22 cellular contexts compared by ENCODE assay signal in the genomic region with DNA sequence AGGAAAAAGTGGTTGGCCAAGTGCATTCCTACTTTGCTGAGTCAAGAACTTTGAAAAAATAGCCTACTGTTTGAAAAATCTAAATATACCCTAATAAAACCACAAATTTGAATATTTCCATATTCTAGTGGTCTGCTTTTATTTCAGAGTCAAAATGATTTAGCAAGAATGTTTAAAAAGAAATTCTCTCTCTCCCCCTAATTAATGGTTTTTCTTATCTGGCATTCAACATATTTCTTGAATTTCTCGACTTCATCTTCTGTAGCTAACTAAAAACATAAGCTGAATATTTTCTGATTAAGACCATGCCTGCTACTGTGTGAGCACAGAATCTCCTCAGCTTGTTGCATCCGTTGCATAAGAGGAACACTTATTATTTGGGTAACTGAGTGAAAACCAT.
"Had no signal": no experiment of that assay in that cellular context is flagged by ENCODE, and none has a peak within 500 bp of the region (broad histone marks: within the 10 kb centered on the region; RNA-seq: fewer than 3 reads in every experiment).

No MANE protein-coding gene starts in this region.

- DNase-seq: activated B cell treated with CpG ODN at 0.5 μM for 24 hours; activated CD4-positive, alpha-beta memory T cell treated with anti-CD3 and anti-CD28 coated beads for 36 hours; activated CD4-positive, alpha-beta T cell treated with anti-CD3 and anti-CD28 coated beads for 4 hours; activated CD8-positive, alpha-beta memory T cell treated with anti-CD3 and anti-CD28 coated beads, Interleukin-2, amount 10 ng/mL, durations not matched to agents 7 days and 5 days; activated naive CD4-positive, alpha-beta T cell treated with Interleukin-2 at 50 U/mL for 16 hours; activated naive CD8-positive, alpha-beta T cell treated with anti-CD3 and anti-CD28 coated beads, Interleukin-2, amount 10 ng/mL, durations not matched to agents 7 days and 5 days; aorta; effector memory CD8-positive, alpha-beta T cell; heart right ventricle; left ventricle myocardium superior; occipital lobe; stimulated activated CD4-positive, alpha-beta T cell treated with anti-CD3 and anti-CD28 coated beads, Interleukin-12 subunit alpha, Interleukin-12 subunit beta, amount 100 ng/mL, for 4 hours; stimulated activated CD4-positive, alpha-beta T cell treated with anti-CD3 and anti-CD28 coated beads, Interleukin-1b, Interleukin-23, amount 100 ng/mL, for 48 hours; stimulated activated CD8-positive, alpha-beta memory T cell treated with anti-CD3 and anti-CD28 coated beads, Interleukin-4, amount 100 ng/mL, for 48 hours; stimulated activated naive CD4-positive, alpha-beta T cell treated with Interleukin-2 at 50 U/mL for 16 hours; T-helper 1 cell; T-helper 9 cell; tibial artery had no signal

- H3K4me1 ChIP-seq: prostate gland had no signal

- H3K27ac ChIP-seq: gastroesophageal sphincter, heart right ventricle, prostate gland, tibial artery had no signal

- H3K4me3 ChIP-seq: gastroesophageal sphincter, heart right ventricle, prostate gland, right atrium auricular region, tibial artery had no signal

- H3K9me3 ChIP-seq: gastroesophageal sphincter, prostate gland, right atrium auricular region, tibial artery had no signal

- H3K27me3 ChIP-seq: gastroesophageal sphincter, heart right ventricle, right atrium auricular region, tibial artery had no signal

- H3K27me3 Mint-ChIP-seq: activated B cell treated with CpG ODN at 0.5 μM for 24 hours; activated CD4-positive, alpha-beta memory T cell treated with anti-CD3 and anti-CD28 coated beads for 36 hours; activated CD8-positive, alpha-beta memory T cell treated with anti-CD3 and anti-CD28 coated beads, Interleukin-2, amount 10 ng/mL, durations not matched to agents 7 days and 5 days; activated naive CD8-positive, alpha-beta T cell treated with anti-CD3 and anti-CD28 coated beads, Interleukin-2, amount 10 ng/mL, durations not matched to agents 7 days and 5 days; activated T-helper 17 cell treated with anti-CD3 and anti-CD28 coated beads, Interleukin-2, amount 50 U/mL, for 72 hours; effector memory CD8-positive, alpha-beta T cell had no signal

- H3K4me1 Mint-ChIP-seq: activated B cell treated with CpG ODN at 0.5 μM for 24 hours; activated CD8-positive, alpha-beta memory T cell treated with anti-CD3 and anti-CD28 coated beads, Interleukin-2, amount 10 ng/mL, durations not matched to agents 7 days and 5 days; activated naive CD8-positive, alpha-beta T cell treated with anti-CD3 and anti-CD28 coated beads, Interleukin-2, amount 10 ng/mL, durations not matched to agents 7 days and 5 days; activated T-helper 17 cell treated with anti-CD3 and anti-CD28 coated beads, Interleukin-2, amount 50 U/mL, for 72 hours had no signal

- H3K36me3 Mint-ChIP-seq: activated CD4-positive, alpha-beta memory T cell treated with anti-CD3 and anti-CD28 coated beads for 36 hours had no signal

- H3K4me3 Mint-ChIP-seq: activated B cell treated with CpG ODN at 0.5 μM for 24 hours; activated CD4-positive, alpha-beta memory T cell treated with anti-CD3 and anti-CD28 coated beads for 36 hours; activated CD8-positive, alpha-beta memory T cell treated with anti-CD3 and anti-CD28 coated beads, Interleukin-2, amount 10 ng/mL, durations not matched to agents 7 days and 5 days; activated naive CD8-positive, alpha-beta T cell treated with anti-CD3 and anti-CD28 coated beads, Interleukin-2, amount 10 ng/mL, durations not matched to agents 7 days and 5 days; activated T-helper 17 cell treated with anti-CD3 and anti-CD28 coated beads, Interleukin-2, amount 50 U/mL, for 72 hours; effector memory CD8-positive, alpha-beta T cell had no signal

- H3K27ac Mint-ChIP-seq: activated B cell treated with CpG ODN at 0.5 μM for 24 hours; activated CD4-positive, alpha-beta memory T cell treated with anti-CD3 and anti-CD28 coated beads for 36 hours; activated CD8-positive, alpha-beta memory T cell treated with anti-CD3 and anti-CD28 coated beads, Interleukin-2, amount 10 ng/mL, durations not matched to agents 7 days and 5 days; activated naive CD8-positive, alpha-beta T cell treated with anti-CD3 and anti-CD28 coated beads, Interleukin-2, amount 10 ng/mL, durations not matched to agents 7 days and 5 days; activated T-helper 17 cell treated with anti-CD3 and anti-CD28 coated beads, Interleukin-2, amount 50 U/mL, for 72 hours had no signal

- H3K9me3 Mint-ChIP-seq: activated B cell treated with CpG ODN at 0.5 μM for 24 hours; activated CD4-positive, alpha-beta memory T cell treated with anti-CD3 and anti-CD28 coated beads for 36 hours had no signal

- H3K36me3 ChIP-seq: gastroesophageal sphincter, heart right ventricle, prostate gland, right atrium auricular region, tibial artery had no signal
